In the genomic region with DNA sequence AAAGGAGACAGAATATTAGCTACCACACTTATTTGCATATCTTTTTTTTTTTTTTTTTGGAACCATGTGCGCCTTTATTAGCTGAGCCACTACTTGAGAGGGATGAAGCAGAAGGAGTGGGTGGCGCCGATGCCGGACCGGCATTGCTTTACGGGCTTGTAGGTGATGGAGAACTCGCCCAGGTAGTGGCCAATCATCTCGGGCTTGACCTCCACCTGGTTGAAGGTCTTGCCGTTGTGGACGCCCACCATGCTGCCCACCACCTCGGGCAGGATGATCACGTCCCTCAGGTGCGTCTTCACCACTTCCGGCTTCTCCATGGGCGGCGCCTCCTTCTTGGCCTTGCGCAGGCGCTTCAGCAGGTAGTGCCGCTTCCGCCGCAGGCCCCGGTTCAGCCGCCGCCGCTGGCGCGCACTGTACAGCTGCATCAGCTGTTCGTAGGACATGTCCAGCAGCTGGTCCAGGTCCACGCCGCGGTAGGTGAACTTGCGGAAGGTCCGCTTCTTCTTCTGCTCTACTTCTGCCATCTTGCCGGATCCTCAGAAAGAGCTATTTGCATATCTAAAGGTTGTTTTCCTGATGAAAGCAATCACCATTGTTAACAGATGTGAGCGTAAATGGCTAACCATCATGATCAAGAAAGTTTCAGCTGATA, we compare ENCODE assay signal across 8 cellular contexts. TPM values are rescaled to one million over a fixed set of nuclear protein-coding genes. Genes with fewer than 3 reads are reported as not detected.
A peak's percentile ranks its signal among the peaks of the same experiment; 100 is the strongest.
DNase-seq lines count a peak whose midpoint lies in the region; ATAC-seq and TF ChIP-seq lines count a peak whose summit lies in the region.
"Not testable (repeated sequence)": the region's sequence is repeated elsewhere in the genome, so short reads cannot be mapped to it uniquely, and the experiment has no call there.

No MANE protein-coding gene starts in this region.

- peak overlapping the region; percentile 71 for H3K27ac ChIP-seq in epithelial cell of prostate

- peak overlapping the region; percentile 56 for H3K9ac ChIP-seq in mucosa of stomach (ENCODE audit: low read length)

- CTCF ChIA-PET in Caco-2 (lab: Charles Lee): interaction anchor here (0.9 kb wide), 1 partner anchor 34 kb away, joined by 3 read pairs; no protein-coding TSS in a partner anchor

- not testable (repeated sequence) for H3K4me1 Mint-ChIP-seq in Caco-2 (ENCODE audit: low read depth, unreplicated experiment)

- POLR2A ChIA-PET in Caco-2 (lab: Charles Lee): interaction anchor here (2.7 kb wide), 1 partner anchor 17 kb away, joined by 15 read pairs; the partner anchor contains the start of gene COA6

- BruUV-seq in Caco-2 (replicated peaks; lab: Mats Ljungman, UMichigan): not testable (repeated sequence)

- not testable (repeated sequence) for H3K9me3 Mint-ChIP-seq in Caco-2 (ENCODE audit: unreplicated experiment)

- not testable (repeated sequence) for H3K36me3 ChIP-seq in Caco-2 (ENCODE audit: control insufficient read depth, insufficient read depth, low read length); mucosa of stomach (ENCODE audit: control insufficient read depth, insufficient read depth, low read length)

- not testable (repeated sequence) for H3K4me1 ChIP-seq in Caco-2; mucosa of stomach (ENCODE audit: control insufficient read depth, insufficient read depth, low read length)

- H3K36me3 Mint-ChIP-seq in Caco-2 (ENCODE audit: insufficient read depth, unreplicated experiment): not testable (repeated sequence)

- peak overlapping the region; percentile 71 for H3K4me3 ChIP-seq in Caco-2 (ENCODE audit: low read depth, low read length)
- H3K4me3 ChIP-seq in mucosa of stomach (ENCODE audit: low read length): peak overlapping the region; percentile 39

- peak overlapping the region; percentile 77 for H3K4me3 Mint-ChIP-seq in Caco-2 (ENCODE audit: unreplicated experiment)

- not testable (repeated sequence) for H3K27me3 ChIP-seq in Caco-2 (replicated peaks; ENCODE audit: control insufficient read depth, insufficient read depth, low read length); mucosa of stomach (ENCODE audit: control insufficient read depth, insufficient read depth, low read length)

- H3K27me3 Mint-ChIP-seq in Caco-2 (ENCODE audit: insufficient read depth, unreplicated experiment): not testable (repeated sequence)

- ATAC-seq in HG02642 (IDR thresholded peaks at IDR 0.05; ENCODE audit: poor library complexity, unreplicated experiment): peak; percentile 65

- H3K27ac Mint-ChIP-seq in Caco-2 (ENCODE audit: unreplicated experiment): peak overlapping the region; percentile 50

- DNase-seq in Caco-2: peak; percentile 81
- peak; percentile 57 for DNase-seq in NCI-H2081 treated with DMSO at 0.1 percent for 48 hours (lab: John Stamatoyannopoulos, UW)
- peak; percentile 13 to 76 (median 30) for DNase-seq in T-helper 2 cell
- DNase-seq in activated effector memory CD4-positive, alpha-beta T cell treated with anti-CD3 and anti-CD28 coated beads, Interleukin-2, amount 50 U/mL, for 16 hours: peak; percentile 85
- DNase-seq in epithelial cell of prostate (ENCODE audit: low read depth, low spot score): not testable (repeated sequence)
- peak; percentile 19 for DNase-seq in stimulated activated CD8-positive, alpha-beta memory T cell treated with anti-CD3 and anti-CD28 coated beads, Interleukin-12 subunit alpha, Interleukin-12 subunit beta, amount 100 ng/mL, for 4 hours (ENCODE audit: low read depth)

- H3K9me3 ChIP-seq in Caco-2; mucosa of stomach (ENCODE audit: control insufficient read depth, low read length): not testable (repeated sequence)

- intact Hi-C loops in Caco-2 (cut with micrococcal nuclease; ENCODE audit: unreplicated experiment): loop anchor here (2.0 kb wide), 1 partner anchor 16 kb away; the partner anchor contains the start of gene COA6

- TF ChIP-seq CTCF in Caco-2 (IDR thresholded peaks at IDR 0.05; ENCODE audit: insufficient read depth in 1 of 2, low read depth in 1 of 2, low read length in 1 of 2, severe bottlenecking in 1 of 2, unreplicated experiment in 1 of 2): not testable (repeated sequence)

RNA-seq across cellular contexts. Expression of gene COA6, which starts 16.5 kb away (rescaled TPM):
- 41.0 and 47.6 TPM in 2 replicates for total RNA-seq in Caco-2 (2022)
